ENCODE assay signal across 24 cellular contexts in genomic region chr12:14612250-14612649, GRCh38. TPM values are rescaled to one million over a fixed set of nuclear protein-coding genes. Genes with fewer than 3 reads are reported as not detected.
DNase-seq lines count a peak whose midpoint lies in the region; ATAC-seq, FAIRE-seq and TF ChIP-seq lines count a peak whose summit lies in the region.
"Had no signal": no experiment of that assay in that cellular context is flagged by ENCODE, and none has a peak within 500 bp of the region (broad histone marks: within the 10 kb centered on the region; RNA-seq: fewer than 3 reads in every experiment).

No MANE protein-coding gene starts in this region.

- H3K9me3 ChIP-seq in right atrium auricular region (peaks cover 0 to 24% of the 10 kb centered on the region in 2 donors), colonic mucosa (no peaks in the 10 kb centered on the region)
- H3K9me3 ChIP-seq: BE2C, Peyer's patch had no signal

- no peak overlapping the region for H3K9ac ChIP-seq in colonic mucosa (ENCODE audit: low read depth in 2 of 2, low read length in 2 of 2)

- CTCF ChIA-PET in activated CD8-positive, alpha-beta T cell treated with anti-CD3 and anti-CD28 coated beads for 36 hours (lab: Charles Lee): interaction anchor here (1.3 to 1.6 kb wide), 2 partner anchors 17 to 383 kb away, joined by 3 to 4 read pairs; no protein-coding TSS in a partner anchor

- H3K27me3 ChIP-seq in right atrium auricular region (no peaks in the 10 kb centered on the region), colonic mucosa (no peaks in the 10 kb centered on the region)
- H3K27me3 ChIP-seq: BE2C, Peyer's patch, SJCRH30 had no signal

- TF ChIP-seq CTCF in right atrium auricular region (IDR thresholded peaks at IDR 0.05): no peak
- TF ChIP-seq CTCF in colonic mucosa (IDR thresholded peaks at IDR 0.05): no peak
- TF ChIP-seq CTCF in activated CD8-positive, alpha-beta T cell treated with anti-CD3 and anti-CD28 coated beads for 36 hours (IDR thresholded peaks at IDR 0.05): no peak

- H3K27ac Mint-ChIP-seq in memory B cell: peak overlapping the region; percentile 50
- H3K27ac Mint-ChIP-seq in activated CD8-positive, alpha-beta T cell treated with anti-CD3 and anti-CD28 coated beads for 36 hours: no peak overlapping the region
- H3K27ac Mint-ChIP-seq: CD4-positive, CD25-positive, alpha-beta regulatory T cell had no signal

- intact Hi-C loops in Right ventricle myocardium superior (cut with DNase I) (no loop called here), colonic mucosa (cut with DNase I) (loop anchor here (5.0 kb wide), 1 partner anchor 45 kb away; the partner anchor contains the start of gene PLBD1)
- intact Hi-C loops in activated CD8-positive, alpha-beta T cell treated with anti-CD3 and anti-CD28 coated beads for 36 hours (cut with micrococcal nuclease): no loop called here

- H3K4me1 Mint-ChIP-seq in memory B cell: peaks cover 16% of the 10 kb centered on the region
- H3K4me1 Mint-ChIP-seq in activated CD8-positive, alpha-beta T cell treated with anti-CD3 and anti-CD28 coated beads for 36 hours (ENCODE audit: low read depth): no peaks in the 10 kb centered on the region
- H3K4me1 Mint-ChIP-seq: CD4-positive, CD25-positive, alpha-beta regulatory T cell had no signal

- H3K4me1 ChIP-seq in right atrium auricular region: peaks cover 0 to 17% of the 10 kb centered on the region in 2 donors
- no peaks in the 10 kb centered on the region for H3K4me1 ChIP-seq in colonic mucosa
- H3K4me1 ChIP-seq: BE2C, SJCRH30 had no signal

- peaks cover 6% of the 10 kb centered on the region for H3K36me3 Mint-ChIP-seq in memory B cell
- H3K36me3 Mint-ChIP-seq in activated CD8-positive, alpha-beta T cell treated with anti-CD3 and anti-CD28 coated beads for 36 hours (ENCODE audit: low read depth): no peaks in the 10 kb centered on the region
- H3K36me3 Mint-ChIP-seq: CD4-positive, CD25-positive, alpha-beta regulatory T cell had no signal

- no peak overlapping the region for H3K4me3 ChIP-seq in right atrium auricular region
- H3K4me3 ChIP-seq in colonic mucosa: no peak overlapping the region
- H3K4me3 ChIP-seq: Peyer's patch, SJCRH30 had no signal

- FAIRE-seq in GM12891 (lab: Jason Lieb, UNC): peak; percentile 35
- FAIRE-seq: HepG2 had no signal

- POLR2A ChIA-PET in activated CD8-positive, alpha-beta T cell treated with anti-CD3 and anti-CD28 coated beads for 36 hours (lab: Charles Lee): no interaction called here

- no peak for TF ChIP-seq POLR2A in GM12891 (IDR thresholded peaks at IDR 0.05; ENCODE audit: low read depth, low read length)

- H3K27me3 Mint-ChIP-seq in memory B cell: no peaks in the 10 kb centered on the region
- H3K27me3 Mint-ChIP-seq in activated CD8-positive, alpha-beta T cell treated with anti-CD3 and anti-CD28 coated beads for 36 hours: no peaks in the 10 kb centered on the region

- H3K9me3 Mint-ChIP-seq in memory B cell: peaks cover 13% of the 10 kb centered on the region
- peaks cover 18% of the 10 kb centered on the region for H3K9me3 Mint-ChIP-seq in activated CD8-positive, alpha-beta T cell treated with anti-CD3 and anti-CD28 coated beads for 36 hours

- H3K27ac ChIP-seq in right atrium auricular region (no peak overlapping the region), colonic mucosa (peak overlapping the region; percentile 27)
- H3K27ac ChIP-seq: SJCRH30 had no signal

- DNase-seq in Right ventricle myocardium superior: no peak
- no peak for DNase-seq in right atrium auricular region (ENCODE audit: low spot score)
- no peak for DNase-seq in GM12891 (ENCODE audit: insufficient read length, low spot score)
- DNase-seq in colonic mucosa: no peak
- DNase-seq in memory B cell (ENCODE audit: low spot score in 2 of 2): no peak
- no peak for DNase-seq in activated CD8-positive, alpha-beta T cell treated with anti-CD3 and anti-CD28 coated beads for 36 hours
- DNase-seq in RPMI8226: no peak
- no peak for DNase-seq in DMS114 treated with DMSO at 0.1 percent for 48 hours (lab: John Stamatoyannopoulos, UW; ENCODE audit: unreplicated experiment)
- DNase-seq: 8988T; ACHN; BE2C; CD4-positive, CD25-positive, alpha-beta regulatory T cell; H9; Karpas-422; NCI-H146; NCI-H2029; NCI-H446 treated with DMSO at 0.1 percent for 48 hours; NCI-H82; NK-92 treated with Interleukin-12 subunit alpha and Interleukin-12 subunit beta, amount 100 ng/mL, for 24 hours; OCI-M1; Peyer's patch; SJCRH30 had no signal

- no peaks in the 10 kb centered on the region for H3K36me3 ChIP-seq in right atrium auricular region
- no peaks in the 10 kb centered on the region for H3K36me3 ChIP-seq in colonic mucosa
- H3K36me3 ChIP-seq: BE2C, SJCRH30 had no signal

- peak; percentile 62 for ATAC-seq in Right ventricle myocardium superior (ENCODE audit: poor library complexity)
- ATAC-seq in memory B cell (ENCODE audit: low read depth): no peak
- no peak for ATAC-seq in activated CD8-positive, alpha-beta T cell treated with anti-CD3 and anti-CD28 coated beads for 36 hours
- ATAC-seq: HepG2 had no signal

- no peak overlapping the region for H3K4me3 Mint-ChIP-seq in memory B cell
- H3K4me3 Mint-ChIP-seq in activated CD8-positive, alpha-beta T cell treated with anti-CD3 and anti-CD28 coated beads for 36 hours: no peak overlapping the region
- H3K4me3 Mint-ChIP-seq: CD4-positive, CD25-positive, alpha-beta regulatory T cell; H9 had no signal

TF ChIP-seq in GM12891, 5 proteins besides CTCF, POLR2A, EP300 and RAD21:
- no peak for TF ChIP-seq POU2F2 (IDR thresholded peaks at IDR 0.05; ENCODE audit: low read depth, low read length)
- no peak for TF ChIP-seq TAF1 (IDR thresholded peaks at IDR 0.05; ENCODE audit: low read depth, low read length)
- no peak for TF ChIP-seq SPI1 (IDR thresholded peaks at IDR 0.05; ENCODE audit: low read depth, low read length)
- no peak for TF ChIP-seq POLR2AphosphoS5 (IDR thresholded peaks at IDR 0.05; ENCODE audit: low read depth, low read length)
- no peak for TF ChIP-seq PAX5 (IDR thresholded peaks at IDR 0.05; ENCODE audit: insufficient read depth, low read length, severe bottlenecking)

RNA-seq across cellular contexts. Expression of gene PLBD1, which starts 44.6 kb away (rescaled TPM):
- total RNA-seq in Right ventricle myocardium superior (23.8 TPM), right atrium auricular region (10 to 100 TPM; 15.1 to 21.5 TPM), colonic mucosa (10 to 100 TPM; 85.0 to 91.7 TPM)
- polyA plus RNA-seq in GM12891 (2012; ENCODE audit: low read depth, missing spikeins): 0.98 TPM
- total RNA-seq in activated CD8-positive, alpha-beta T cell treated with anti-CD3 and anti-CD28 coated beads for 36 hours: under 1 TPM in 1 of 2 experiments, not detected in 1; 0.14 TPM
- total RNA-seq: CD4-positive, CD25-positive, alpha-beta regulatory T cell; HepG2; HT1080; SJCRH30 had no signal
- polyA plus RNA-seq: HepG2 had no signal

Comparison
In these comparisons a context has a peak if more than half of its experiments do, and no peak if none do; other contexts are left out.
1. RNA of gene PLBD1, which starts 44.6 kb away (total RNA-seq): 85.0 to 91.7 TPM in colonic mucosa, 23.8 TPM in Right ventricle myocardium superior (single experiment) and 15.1 to 21.5 TPM in right atrium auricular region; 0.14 TPM in activated CD8-positive, alpha-beta T cell treated with anti-CD3 and anti-CD28 coated beads for 36 hours; every median in the first group is over 10 times any median in the second.